8 cellular contexts compared by ENCODE assay signal in genomic region chr7:149624419-149625338, GRCh38.
A peak's percentile ranks its signal among the peaks of the same experiment; 100 is the strongest.
DNase-seq lines count a peak whose midpoint lies in the region; ATAC-seq and TF ChIP-seq lines count a peak whose summit lies in the region.

No MANE protein-coding gene starts in this region.

- POLR2A ChIA-PET in CD8-positive, alpha-beta T cell (lab: Charles Lee), result interaction anchor here (0.7 to 1.3 kb wide), 5 partner anchors 26 to 202 kb away, joined by 3 to 5 read pairs (median 3); no protein-coding TSS in a partner anchor
- POLR2A ChIA-PET in activated CD4-positive, alpha-beta memory T cell treated with anti-CD3 and anti-CD28 coated beads, Interleukin-2, amount 10 ng/mL, durations not matched to agents 7 days and 5 days (lab: Charles Lee), result interaction anchor here (1.0 to 1.7 kb wide), 10 partner anchors 19 to 429 kb away, joined by 3 to 6 read pairs (median 4); partner anchors contain the start of genes ZNF282 and ZNF777

- peak overlapping the region; percentile 93 for H3K4me3 Mint-ChIP-seq in CD8-positive, alpha-beta T cell
- peak overlapping the region; percentile 95 for H3K4me3 Mint-ChIP-seq in activated CD4-positive, alpha-beta memory T cell treated with anti-CD3 and anti-CD28 coated beads, Interleukin-2, amount 10 ng/mL, durations not matched to agents 7 days and 5 days

- peaks cover 25% of the 10 kb centered on the region for H3K36me3 Mint-ChIP-seq in CD8-positive, alpha-beta T cell
- peaks cover 22% of the 10 kb centered on the region for H3K36me3 Mint-ChIP-seq in activated CD4-positive, alpha-beta memory T cell treated with anti-CD3 and anti-CD28 coated beads, Interleukin-2, amount 10 ng/mL, durations not matched to agents 7 days and 5 days (ENCODE audit: low read depth)

- peak overlapping the region; percentile 93 for H3K27ac Mint-ChIP-seq in CD8-positive, alpha-beta T cell
- H3K27ac Mint-ChIP-seq in activated CD4-positive, alpha-beta memory T cell treated with anti-CD3 and anti-CD28 coated beads, Interleukin-2, amount 10 ng/mL, durations not matched to agents 7 days and 5 days, result peak overlapping the region; percentile 72

- peak; percentile 84 to 93 (median 90) for DNase-seq in CD8-positive, alpha-beta T cell
- peak; percentile 94 for DNase-seq in NCI-H82 (lab: John Stamatoyannopoulos, UW)
- peak; percentile 94 for DNase-seq in activated CD4-positive, alpha-beta memory T cell treated with anti-CD3 and anti-CD28 coated beads, Interleukin-2, amount 10 ng/mL, durations not matched to agents 7 days and 5 days
- peak; percentile 96 for DNase-seq in ecto neural progenitor cell (ENCODE audit: low spot score)
- DNase-seq in lung (ENCODE audit: low spot score), result peak; percentile 92
- peak; percentile 83 to 92 (median 85) for DNase-seq in stimulated activated CD4-positive, alpha-beta T cell treated with anti-CD3 and anti-CD28 coated beads, TNF-alpha, amount 100 ng/mL, for 24 hours (ENCODE audit: low read depth in 3 of 3)

- peaks cover 27% of the 10 kb centered on the region for H3K4me1 ChIP-seq in CD8-positive, alpha-beta T cell (ENCODE audit: insufficient read depth, low read length)
- H3K4me1 ChIP-seq in lung (ENCODE audit: control insufficient read depth in 2 of 2, insufficient read depth in 2 of 2, low read length in 2 of 2), result peaks cover 5 to 7% of the 10 kb centered on the region in 2 donors

- H3K36me3 ChIP-seq in CD8-positive, alpha-beta T cell (ENCODE audit: insufficient read depth, low read length), result peaks cover 14% of the 10 kb centered on the region
- peaks cover 6 to 14% of the 10 kb centered on the region in 2 donors for H3K36me3 ChIP-seq in lung (ENCODE audit: control insufficient read depth in 2 of 2, insufficient read depth in 2 of 2, low read length in 2 of 2)

- no peaks in the 10 kb centered on the region for H3K9me3 ChIP-seq in CD8-positive, alpha-beta T cell (ENCODE audit: low read length)
- no peaks in the 10 kb centered on the region for H3K9me3 ChIP-seq in lung (ENCODE audit: control insufficient read depth in 2 of 2, insufficient read depth in 1 of 2, low read length in 1 of 2)

- H3K4me3 ChIP-seq in CD8-positive, alpha-beta T cell (ENCODE audit: low read depth, low read length), result peak overlapping the region; percentile 86
- peak overlapping the region; percentile 95 for H3K4me3 ChIP-seq in lung

- peaks cover 3% of the 10 kb centered on the region for H3K27me3 Mint-ChIP-seq in CD8-positive, alpha-beta T cell (ENCODE audit: low read depth)
- H3K27me3 Mint-ChIP-seq in activated CD4-positive, alpha-beta memory T cell treated with anti-CD3 and anti-CD28 coated beads, Interleukin-2, amount 10 ng/mL, durations not matched to agents 7 days and 5 days, result peaks cover 24% of the 10 kb centered on the region

- no peaks in the 10 kb centered on the region for H3K27me3 ChIP-seq in CD8-positive, alpha-beta T cell (ENCODE audit: insufficient read depth, low read length)
- H3K27me3 ChIP-seq in lung (ENCODE audit: control insufficient read depth, insufficient read depth), result no peaks in the 10 kb centered on the region

- peak; percentile 99 for TF ChIP-seq CTCF in CD8-positive, alpha-beta T cell (IDR thresholded peaks at IDR 0.05)
- peak; percentile 89 for TF ChIP-seq CTCF in lung (IDR thresholded peaks at IDR 0.05; ENCODE audit: control extremely low read depth, extremely low read depth)

- 1% methylated on average over 56 to 97 of the region's 97 CpGs for WGBS in lung, 2 donors

- CTCF ChIA-PET in CD8-positive, alpha-beta T cell (lab: Charles Lee), result interaction anchor here (0.7 to 2.1 kb wide), 19 partner anchors 10 to 478 kb away, joined by 3 to 8 read pairs (median 3); partner anchors contain the start of genes ZNF398 and ZNF783
- CTCF ChIA-PET in activated CD4-positive, alpha-beta memory T cell treated with anti-CD3 and anti-CD28 coated beads, Interleukin-2, amount 10 ng/mL, durations not matched to agents 7 days and 5 days (lab: Charles Lee), result interaction anchor here (0.6 to 3.5 kb wide), 23 partner anchors 9 to 429 kb away, joined by 3 to 16 read pairs (median 4); partner anchors contain the start of genes ZNF282, ZNF777 and ZNF783

- peak; percentile 84 for ATAC-seq in CD8-positive, alpha-beta T cell
- ATAC-seq in GM19452 (IDR thresholded peaks at IDR 0.05; ENCODE audit: unreplicated experiment) (peak; percentile 90), HG03575 (IDR thresholded peaks at IDR 0.05; ENCODE audit: extremely low read depth, insufficient number of reproducible peaks, low FRiP score, unreplicated experiment) (peak; percentile 65), lung (ENCODE audit: insufficient read depth, low FRiP score) (peak; percentile 97)

- peaks cover 41% of the 10 kb centered on the region for H3K4me1 Mint-ChIP-seq in CD8-positive, alpha-beta T cell (ENCODE audit: low read depth)
- peaks cover 41% of the 10 kb centered on the region for H3K4me1 Mint-ChIP-seq in activated CD4-positive, alpha-beta memory T cell treated with anti-CD3 and anti-CD28 coated beads, Interleukin-2, amount 10 ng/mL, durations not matched to agents 7 days and 5 days

- intact Hi-C loops in CD8-positive, alpha-beta T cell (cut with DNase I, micrococcal nuclease), result loop anchor here (1.0 to 10.0 kb wide), 14 partner anchors 24 to 1430 kb away; partner anchors contain the start of genes CDK5 (in 1 of the 2), SLC4A2 (in 1 of the 2), ZNF212 (in 1 of the 2) and ZNF398 (in 1 of the 2)

- H3K27ac ChIP-seq in CD8-positive, alpha-beta T cell (ENCODE audit: low read depth, low read length), result peak overlapping the region; percentile 68
- peak overlapping the region; percentile 94 to 96 for H3K27ac ChIP-seq in lung (ENCODE audit: low read depth in 1 of 2, low read length in 1 of 2)

- no peaks in the 10 kb centered on the region for H3K9me3 Mint-ChIP-seq in CD8-positive, alpha-beta T cell
- H3K9me3 Mint-ChIP-seq in activated CD4-positive, alpha-beta memory T cell treated with anti-CD3 and anti-CD28 coated beads, Interleukin-2, amount 10 ng/mL, durations not matched to agents 7 days and 5 days, result no peaks in the 10 kb centered on the region

Comparison
In these comparisons a context has a peak if more than half of its experiments do, and no peak if none do; other contexts are left out.
1. Peak in every context shown above with its lines: DNase-seq, ATAC-seq, H3K4me3 ChIP-seq and H3K27ac ChIP-seq.